In the genomic region with DNA sequence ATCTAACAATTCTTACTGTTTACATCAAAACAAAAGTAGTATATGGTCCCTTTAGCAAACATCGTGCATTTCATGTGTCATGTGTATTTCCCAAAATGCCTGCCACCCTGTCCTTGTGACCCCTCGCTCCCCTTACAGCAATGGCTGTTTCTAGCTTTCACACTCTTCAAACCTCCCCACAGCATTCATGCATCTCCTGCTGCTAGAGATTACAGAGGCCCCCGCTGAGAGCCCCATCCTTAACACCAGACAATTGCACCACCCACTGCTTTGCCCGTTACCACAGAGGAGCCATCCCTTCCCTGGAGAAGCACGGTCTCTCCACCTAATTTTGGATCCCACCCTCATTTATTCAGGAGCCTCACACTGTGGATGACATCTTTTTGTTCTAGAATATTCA, we compare ENCODE assay signal across 19 cellular contexts.
A peak's percentile ranks its signal among the peaks of the same experiment; 100 is the strongest.
DNase-seq lines count a peak whose midpoint lies in the region; ATAC-seq and TF ChIP-seq lines count a peak whose summit lies in the region.
"Had no signal": no experiment of that assay in that cellular context is flagged by ENCODE, and none has a peak within 500 bp of the region (broad histone marks: within the 10 kb centered on the region; RNA-seq: fewer than 3 reads in every experiment).

No MANE protein-coding gene starts in this region.

- H3K9me3 ChIP-seq in HEK293 (ENCODE audit: control insufficient read depth, insufficient read depth, low read depth, low read length) (no peaks in the 10 kb centered on the region; the same call in 1 of the 2 replicates), endodermal cell (ENCODE audit: control insufficient read depth, low read length) (peaks cover 14% of the 10 kb centered on the region), trophoblast cell (ENCODE audit: insufficient read depth, low read depth, low read length) (peaks cover 2% of the 10 kb centered on the region)
- H3K9me3 ChIP-seq: Caco-2 had no signal

- H2BK12ac ChIP-seq in trophoblast cell (ENCODE audit: low read length) = no peak overlapping the region

- H3K4me3 ChIP-seq in GM23338 = no peak overlapping the region
- no peak overlapping the region for H3K4me3 ChIP-seq in HEK293 (ENCODE audit: low read depth, low read length)
- H3K4me3 ChIP-seq in endodermal cell (ENCODE audit: low read length) = no peak overlapping the region
- H3K4me3 ChIP-seq in trophoblast cell (ENCODE audit: low read depth, low read length) = no peak overlapping the region
- H3K4me3 ChIP-seq: BLaER1 had no signal

- no peak overlapping the region for H3K27ac ChIP-seq in GM23338 (ENCODE audit: low read depth)
- no peak overlapping the region for H3K27ac ChIP-seq in HEK293 (ENCODE audit: extremely low read depth, low read depth, low read length)
- H3K27ac ChIP-seq in endodermal cell (ENCODE audit: low read depth, low read length) = no peak overlapping the region
- H3K27ac ChIP-seq in trophoblast cell (ENCODE audit: low read depth, low read length) = no peak overlapping the region
- H3K27ac ChIP-seq: BLaER1, C4-2B had no signal

- H3K9me2 ChIP-seq in GM23338 (ENCODE audit: insufficient read depth) = no peaks in the 10 kb centered on the region

- H3K27me3 Mint-ChIP-seq in GM23338 (ENCODE audit: insufficient read depth, low read depth, poor library complexity) (peaks cover 5% of the 10 kb centered on the region), endodermal cell (ENCODE audit: insufficient read depth) (peaks cover 76% of the 10 kb centered on the region), endothelial cell (ENCODE audit: unreplicated experiment) (no peaks in the 10 kb centered on the region)

- H4K8ac ChIP-seq in trophoblast cell (ENCODE audit: low read depth, low read length) = no peak overlapping the region

- H3K23ac ChIP-seq in trophoblast cell (ENCODE audit: low read length) = peak overlapping the region; percentile 70

- TF ChIP-seq CTCF in GM23338 (conservative IDR thresholded peaks at IDR 0.05; ENCODE audit: low read depth in 2 of 2) (no peak), HEK293 (tag by site-specific recombination; IDR thresholded peaks at IDR 0.05) (no peak), endodermal cell (conservative IDR thresholded peaks at IDR 0.05) (no peak), endothelial cell (IDR thresholded peaks at IDR 0.05; ENCODE audit: unreplicated experiment) (no peak)

- 0 out of 3 replicates have a peak, but pooled peaks cover 7% of the 10 kb centered on the region for H3K9me3 Mint-ChIP-seq in GM23338
- H3K9me3 Mint-ChIP-seq in endodermal cell = peaks cover 16% of the 10 kb centered on the region
- H3K9me3 Mint-ChIP-seq in endothelial cell (ENCODE audit: unreplicated experiment) = no peaks in the 10 kb centered on the region
- H3K9me3 Mint-ChIP-seq: HFFc6 had no signal

- H3K14ac ChIP-seq in trophoblast cell (ENCODE audit: low read length) = no peak overlapping the region

- H3K79me1 ChIP-seq in trophoblast cell (ENCODE audit: low read length) = no peaks in the 10 kb centered on the region

- H2AFZ ChIP-seq in GM23338 (no peak overlapping the region), trophoblast cell (ENCODE audit: insufficient read depth, low read length, poor library complexity) (no peak overlapping the region)

- no peaks in the 10 kb centered on the region for H4K20me1 ChIP-seq in GM23338 (replicated peaks; ENCODE audit: insufficient read depth)
- H4K20me1 ChIP-seq: BLaER1 had no signal

- H4K91ac ChIP-seq in trophoblast cell (ENCODE audit: low read depth, low read length) = no peak overlapping the region

- no peak overlapping the region for H3K9ac ChIP-seq in endodermal cell (ENCODE audit: extremely low read depth, low read length, poor library complexity, severe bottlenecking)
- H3K9ac ChIP-seq in trophoblast cell (ENCODE audit: low read length) = peak overlapping the region; percentile 76
- H3K9ac ChIP-seq: BLaER1 had no signal

- H3K79me2 ChIP-seq in GM23338 (replicated peaks; ENCODE audit: insufficient read depth) (no peaks in the 10 kb centered on the region), trophoblast cell (ENCODE audit: control insufficient read depth, insufficient read depth, low read length, poor library complexity) (no peaks in the 10 kb centered on the region)

- no peak overlapping the region for H3K4me3 Mint-ChIP-seq in GM23338
- H3K4me3 Mint-ChIP-seq in endodermal cell = no peak overlapping the region
- H3K4me3 Mint-ChIP-seq in endothelial cell (ENCODE audit: unreplicated experiment) = no peak overlapping the region
- H3K4me3 Mint-ChIP-seq: B cell; CD4-positive, CD25-positive, alpha-beta regulatory T cell; CD8-positive, alpha-beta T cell; H9; HFFc6 had no signal

- no peaks in the 10 kb centered on the region for H3K36me3 ChIP-seq in GM23338 (ENCODE audit: insufficient read depth)
- H3K36me3 ChIP-seq in HEK293 (ENCODE audit: control insufficient read depth in 2 of 2, insufficient read depth in 1 of 2, low read length in 2 of 2) = no peaks in the 10 kb centered on the region
- no peaks in the 10 kb centered on the region for H3K36me3 ChIP-seq in endodermal cell (ENCODE audit: control insufficient read depth, insufficient read depth, low read length)
- no peaks in the 10 kb centered on the region for H3K36me3 ChIP-seq in trophoblast cell (ENCODE audit: control insufficient read depth in 1 of 2, insufficient read depth in 2 of 2, low read length in 2 of 2)
- H3K36me3 ChIP-seq: BLaER1 had no signal

- no peak overlapping the region for H2BK5ac ChIP-seq in trophoblast cell (ENCODE audit: low read depth, low read length, poor library complexity)

- CTCF ChIA-PET in HEK293 (lab: Yijun Ruan, JAX) = interaction anchor here (1.0 kb wide), 1 partner anchor 16 kb away, joined by 3 read pairs; no protein-coding TSS in a partner anchor

- DNase-seq in GM23338 (ENCODE audit: low spot score) (no peak), endodermal cell (peak; percentile 71), trophoblast cell (no peak), NCI-H2107 treated with DMSO at 0.1 percent for 48 hours (lab: John Stamatoyannopoulos, UW; ENCODE audit: unreplicated experiment) (no peak), endothelial cell (ENCODE audit: low spot score) (no peak)
- DNase-seq: Caco-2; CD4-positive, CD25-positive, alpha-beta regulatory T cell; CD8-positive, alpha-beta T cell; DMS153; DND-41; H9; HFFc6 had no signal

- 43 to 51% methylated on average over 4 to 5 of the region's 5 CpGs for WGBS in endodermal cell (ENCODE audit: insufficient coverage in 1 of 2, insufficient read length in 1 of 2), 2 experiments
- WGBS in trophoblast cell (ENCODE audit: extremely low coverage, insufficient coverage, insufficient read length) = no CpG with 5 or more reads among the region's 5 CpGs

- POLR2A ChIA-PET in HEK293 (lab: Yijun Ruan, JAX) = no interaction called here

- H3K4me1 ChIP-seq in GM23338 (ENCODE audit: insufficient read depth) (no peaks in the 10 kb centered on the region), HEK293 (ENCODE audit: control insufficient read depth, insufficient read depth, low read length) (no peaks in the 10 kb centered on the region), endodermal cell (ENCODE audit: control insufficient read depth, insufficient read depth, low read length) (no peaks in the 10 kb centered on the region), trophoblast cell (ENCODE audit: control insufficient read depth in 1 of 2, insufficient read depth in 2 of 2, low read length in 2 of 2) (no peaks in the 10 kb centered on the region)
- H3K4me1 ChIP-seq: BLaER1, Caco-2 had no signal

- H3K27me3 ChIP-seq in GM23338 (ENCODE audit: insufficient read depth) (no peaks in the 10 kb centered on the region), endodermal cell (ENCODE audit: control insufficient read depth, insufficient read depth, low read length, poor library complexity, severe bottlenecking) (peaks cover 74% of the 10 kb centered on the region), trophoblast cell (ENCODE audit: insufficient read depth, low read length) (no peaks in the 10 kb centered on the region)
- H3K27me3 ChIP-seq: BLaER1 had no signal

- no peak overlapping the region for H3K18ac ChIP-seq in trophoblast cell (ENCODE audit: low read length)

- ATAC-seq in GM23338 = peak; percentile 56
- no peak for ATAC-seq in GM21447 (IDR thresholded peaks at IDR 0.05; ENCODE audit: unreplicated experiment)
- no peak for ATAC-seq in GM21526 (IDR thresholded peaks at IDR 0.05; ENCODE audit: low FRiP score, unreplicated experiment)
- ATAC-seq: CD8-positive, alpha-beta T cell; HCT116 had no signal

- H3K4me2 ChIP-seq in GM23338 = no peak overlapping the region
- no peak overlapping the region for H3K4me2 ChIP-seq in trophoblast cell (ENCODE audit: low read length)
- H3K4me2 ChIP-seq: BLaER1 had no signal

- no peaks in the 10 kb centered on the region for H3K36me3 Mint-ChIP-seq in GM23338 (ENCODE audit: low read depth)
- H3K36me3 Mint-ChIP-seq in endodermal cell (ENCODE audit: low read depth) = no peaks in the 10 kb centered on the region
- no peaks in the 10 kb centered on the region for H3K36me3 Mint-ChIP-seq in endothelial cell (ENCODE audit: low read depth, unreplicated experiment)
- H3K36me3 Mint-ChIP-seq: CD4-positive, CD25-positive, alpha-beta regulatory T cell; CD8-positive, alpha-beta T cell had no signal

- H3K27ac Mint-ChIP-seq in GM23338 = no peak overlapping the region
- no peak overlapping the region for H3K27ac Mint-ChIP-seq in endodermal cell
- no peak overlapping the region for H3K27ac Mint-ChIP-seq in endothelial cell (ENCODE audit: unreplicated experiment)
- H3K27ac Mint-ChIP-seq: B cell; CD4-positive, CD25-positive, alpha-beta regulatory T cell; CD8-positive, alpha-beta T cell; H9; HFFc6 had no signal

- H3K4me1 Mint-ChIP-seq in GM23338 (peaks cover 5% of the 10 kb centered on the region), endodermal cell (peaks cover 8% of the 10 kb centered on the region), endothelial cell (ENCODE audit: unreplicated experiment) (no peaks in the 10 kb centered on the region)
- H3K4me1 Mint-ChIP-seq: B cell; CD4-positive, CD25-positive, alpha-beta regulatory T cell had no signal

- no peak overlapping the region for H3K4ac ChIP-seq in trophoblast cell (ENCODE audit: low read depth, low read length)

- no peaks in the 10 kb centered on the region for H3F3A ChIP-seq in GM23338 (replicated peaks; ENCODE audit: low read depth)

- H2AK5ac ChIP-seq in trophoblast cell (ENCODE audit: low read length) = no peak overlapping the region

- no peak overlapping the region for H2BK120ac ChIP-seq in trophoblast cell (ENCODE audit: insufficient read depth, low read length, poor library complexity)

- H4K12ac ChIP-seq in trophoblast cell (ENCODE audit: low read depth, low read length) = no peak overlapping the region

TF ChIP-seq in GM23338, 12 proteins besides CTCF, POLR2A, EP300 and RAD21 (continues in another document):
- TF ChIP-seq NANOG (IDR thresholded peaks at IDR 0.05; ENCODE audit: borderline replicate concordance) (no peak), EZH2phosphoT487 (IDR thresholded peaks at IDR 0.05; ENCODE audit: unreplicated experiment) (no peak)
